ENCODE assay signal across 22 cellular contexts in the genomic region with DNA sequence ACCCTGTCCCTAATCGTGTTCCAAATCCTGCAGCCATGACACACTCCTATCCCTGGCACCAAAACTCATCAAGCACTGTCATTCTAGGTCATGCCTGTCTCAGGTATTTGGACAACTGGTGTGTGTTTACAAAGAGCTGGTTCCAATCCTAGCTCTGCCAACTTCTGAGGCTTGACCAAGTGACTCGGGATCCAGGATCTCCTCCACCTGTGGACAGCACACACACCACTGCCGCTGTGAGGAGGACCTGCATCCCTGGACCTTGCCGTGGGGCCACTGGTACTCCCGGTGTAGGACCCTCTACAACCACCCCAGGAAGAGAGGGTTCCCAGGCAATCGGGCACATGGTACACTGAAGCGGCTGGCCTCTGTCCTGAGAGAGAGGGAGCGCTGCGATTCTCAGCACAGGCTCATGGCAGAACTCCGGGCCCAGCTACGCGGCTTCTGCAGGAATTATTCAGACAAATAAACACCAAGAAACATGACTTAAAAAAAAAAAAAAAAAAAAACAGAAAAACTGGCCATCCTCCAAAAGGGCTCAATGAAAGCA. TPM values are rescaled to one million over a fixed set of nuclear protein-coding genes. Genes with fewer than 3 reads are reported as not detected.
DNase-seq lines count a peak whose midpoint lies in the region; ATAC-seq, FAIRE-seq and TF ChIP-seq lines count a peak whose summit lies in the region.
"Had no signal": no experiment of that assay in that cellular context is flagged by ENCODE, and none has a peak within 500 bp of the region (broad histone marks: within the 10 kb centered on the region; RNA-seq: fewer than 3 reads in every experiment).

No MANE protein-coding gene starts in this region.

- H3K27me3 ChIP-seq in GM12878 (replicated peaks in 1 of 2; ENCODE audit: control insufficient read depth in 2 of 2, insufficient read depth in 2 of 2, low read length in 1 of 2) (no peaks in the 10 kb centered on the region; a peak in 1 of 4 replicates), sigmoid colon (no peaks in the 10 kb centered on the region), brain microvascular endothelial cell (replicated peaks) (no peaks in the 10 kb centered on the region)
- H3K27me3 ChIP-seq: tibial artery had no signal

- no peak for TF ChIP-seq CTCF in GM12878 (IDR thresholded peaks at IDR 0.05 in 2 of 3, conservative IDR thresholded peaks at IDR 0.05 in 1 of 3; ENCODE audit: control insufficient read depth in 2 of 3, extremely low read depth in 1 of 3, insufficient read depth in 1 of 3, low read depth in 3 of 3, low read length in 3 of 3)
- no peak for TF ChIP-seq CTCF in sigmoid colon (IDR thresholded peaks at IDR 0.05)
- TF ChIP-seq CTCF in brain microvascular endothelial cell (IDR thresholded peaks at IDR 0.05; ENCODE audit: low read depth, low read length, missing control alignments), result no peak

- no peak for TF ChIP-seq RAD21 in GM12878 (IDR thresholded peaks at IDR 0.05; ENCODE audit: insufficient read depth, low read depth, low read length)

- H3K4me3 ChIP-seq in GM12878 (no peak overlapping the region), sigmoid colon (no peak overlapping the region), brain microvascular endothelial cell (ENCODE audit: low read depth, low read length) (no peak overlapping the region)
- H3K4me3 ChIP-seq: tibial artery had no signal

- CTCF ChIA-PET in GM12878 (lab: Yijun Ruan, JAX), result no interaction called here

- RAD21 ChIA-PET in GM12878 (lab: Charles Lee; ENCODE audit: unreplicated experiment), result interaction anchor here (0.7 kb wide), 1 partner anchor 73 kb away, joined by 4 read pairs; no protein-coding TSS in a partner anchor

- no peak for ATAC-seq in GM12878
- ATAC-seq in esophagus mucosa, result no peak
- ATAC-seq: activated CD4-positive, alpha-beta T cell treated with anti-CD3 and anti-CD28 coated beads for 36 hours; naive thymus-derived CD4-positive, alpha-beta T cell had no signal

- WGBS in GM12878 (ENCODE audit: insufficient coverage, insufficient replicate concordance, low lambda C conversion rate, missing lambda C conversion rate), result over 99% methylated on average over 12 of the region's 12 CpGs
- WGBS in sigmoid colon, 2 donors, result 82% methylated on average over 12 of the region's 12 CpGs

- FAIRE-seq in GM12878 (lab: Jason Lieb, UNC), result no peak

- H2AFZ ChIP-seq in GM12878 (ENCODE audit: control insufficient read depth, low read depth, low read length), result no peak overlapping the region

- POLR2A ChIA-PET in GM12878 (lab: Charles Lee), result no interaction called here

- H3K36me3 ChIP-seq in GM12878 (ENCODE audit: control insufficient read depth in 2 of 2, insufficient read depth in 2 of 2, low read length in 1 of 2), result peaks cover 12 to 35% of the 10 kb centered on the region in 2 experiments
- H3K36me3 ChIP-seq in sigmoid colon, result peaks cover 0 to 48% (median 12%) of the 10 kb centered on the region in 4 donors
- peaks cover 29% of the 10 kb centered on the region for H3K36me3 ChIP-seq in brain microvascular endothelial cell (replicated peaks)

- DNase-seq in EH (ENCODE audit: low read depth), result peak; percentile 44
- DNase-seq in GM12878 (ENCODE audit: low read depth, low spot score), result no peak
- peak; percentile 67 for DNase-seq in hepatic stellate cell (ENCODE audit: low spot score)
- no peak for DNase-seq in sigmoid colon
- DNase-seq in DMS153 (lab: John Stamatoyannopoulos, UW), result no peak
- no peak for DNase-seq in NCI-H2227 (lab: John Stamatoyannopoulos, UW; ENCODE audit: unreplicated experiment)
- DNase-seq in brain microvascular endothelial cell, result no peak
- DNase-seq: activated CD4-positive, alpha-beta T cell treated with anti-CD3 and anti-CD28 coated beads for 36 hours; cortex of kidney; DMS79 treated with DMSO at 0.1 percent for 48 hours; foreskin melanocyte; Kasumi-1; kidney glomerular epithelial cell; mesenchymal stem cell; naive thymus-derived CD4-positive, alpha-beta T cell; NCI-H1092; NCI-H2081; NCI-H510A; NK-92 treated with Interleukin-12 subunit alpha and Interleukin-12 subunit beta, amount 100 ng/mL, for 24 hours; stimulated activated naive CD4-positive, alpha-beta T cell had no signal

- no peaks in the 10 kb centered on the region for H4K20me1 ChIP-seq in GM12878 (ENCODE audit: control insufficient read depth, insufficient read depth)

- SMC1A ChIA-PET in GM12878 (lab: Charles Lee; ENCODE audit: uncharacterized antibody, unreplicated experiment), result no interaction called here

- BruUV-seq in GM12878 (replicated peaks; lab: Mats Ljungman, UMichigan), result TSS peak; percentile 36

- TF ChIP-seq EP300 in GM12878 (IDR thresholded peaks at IDR 0.05; ENCODE audit: borderline replicate concordance in 1 of 2, control insufficient read depth in 1 of 2, low read depth in 2 of 2, low read length in 2 of 2) (no peak), sigmoid colon (IDR thresholded peaks at IDR 0.05) (no peak)

- TF ChIP-seq POLR2A in GM12878 (IDR thresholded peaks at IDR 0.05; ENCODE audit: low read depth, low read length), result no peak
- no peak for TF ChIP-seq POLR2A in sigmoid colon (IDR thresholded peaks at IDR 0.05)

- H3K79me2 ChIP-seq in GM12878 (ENCODE audit: control insufficient read depth, insufficient read depth, low read length), result peaks cover 10% of the 10 kb centered on the region

- no peak overlapping the region for H3K4me2 ChIP-seq in GM12878 (ENCODE audit: control insufficient read depth, insufficient read depth)

- H3K9me3 ChIP-seq in GM12878 (replicated peaks; ENCODE audit: control insufficient read depth, insufficient read depth, low read length) (peaks cover 2% of the 10 kb centered on the region; the same call in 1 of the 3 replicates), sigmoid colon (no peaks in the 10 kb centered on the region)
- H3K9me3 ChIP-seq: tibial artery had no signal

- H3K4me1 ChIP-seq in GM12878 (ENCODE audit: control insufficient read depth, insufficient read depth, low read length), result peaks cover 22% of the 10 kb centered on the region
- peaks cover 0 to 46% (median 33%) of the 10 kb centered on the region in 4 donors for H3K4me1 ChIP-seq in sigmoid colon

- intact Hi-C loops in GM12878 (cut with micrococcal nuclease; ENCODE audit: unreplicated experiment) (no loop called here), sigmoid colon (cut with DNase I) (no loop called here)

- no peak overlapping the region for H3K9ac ChIP-seq in GM12878 (ENCODE audit: control insufficient read depth, insufficient read depth, low read length)

- in situ Hi-C loops in GM12878 (cut with MboI), result no loop called here
- in situ Hi-C loops in brain microvascular endothelial cell (cut with HindIII; ENCODE audit: low pct_ligation_motif_present, low sequenced_read_pairs), result no loop called here

- H3K27ac ChIP-seq in GM12878 (ENCODE audit: control insufficient read depth, insufficient read depth), result no peak overlapping the region
- peak overlapping the region in 3 of 4 donors; percentile 34 to 46 (median 44) for H3K27ac ChIP-seq in sigmoid colon
- no peak overlapping the region for H3K27ac ChIP-seq in brain microvascular endothelial cell

TF ChIP-seq in GM12878, 131 proteins besides CTCF, POLR2A, EP300 and RAD21 (continues in another document):
- TF ChIP-seq TCF3 (IDR thresholded peaks at IDR 0.05; ENCODE audit: borderline replicate concordance, insufficient read depth, low read depth, low read length) (no peak), SREBF2 (IDR thresholded peaks at IDR 0.05; ENCODE audit: low read length) (no peak), BMI1 (IDR thresholded peaks at IDR 0.05; ENCODE audit: borderline replicate concordance) (no peak), SP1 (IDR thresholded peaks at IDR 0.05; ENCODE audit: low read depth, low read length) (no peak), RFX5 (IDR thresholded peaks at IDR 0.05; ENCODE audit: low read depth, low read length) (no peak), RELA (IDR thresholded peaks at IDR 0.05; ENCODE audit: borderline replicate concordance, partially characterized antibody) (no peak), CBX3 (IDR thresholded peaks at IDR 0.05; ENCODE audit: borderline replicate concordance, low read depth) (no peak)
- TF ChIP-seq, protein P1, sequence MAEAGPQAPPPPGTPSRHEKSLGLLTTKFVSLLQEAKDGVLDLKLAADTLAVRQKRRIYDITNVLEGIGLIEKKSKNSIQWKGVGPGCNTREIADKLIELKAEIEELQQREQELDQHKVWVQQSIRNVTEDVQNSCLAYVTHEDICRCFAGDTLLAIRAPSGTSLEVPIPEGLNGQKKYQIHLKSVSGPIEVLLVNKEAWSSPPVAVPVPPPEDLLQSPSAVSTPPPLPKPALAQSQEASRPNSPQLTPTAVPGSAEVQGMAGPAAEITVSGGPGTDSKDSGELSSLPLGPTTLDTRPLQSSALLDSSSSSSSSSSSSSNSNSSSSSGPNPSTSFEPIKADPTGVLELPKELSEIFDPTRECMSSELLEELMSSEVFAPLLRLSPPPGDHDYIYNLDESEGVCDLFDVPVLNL (IDR thresholded peaks at IDR 0.05; ENCODE audit: low read depth, low read length), result no peak
- TF ChIP-seq, protein P2, sequence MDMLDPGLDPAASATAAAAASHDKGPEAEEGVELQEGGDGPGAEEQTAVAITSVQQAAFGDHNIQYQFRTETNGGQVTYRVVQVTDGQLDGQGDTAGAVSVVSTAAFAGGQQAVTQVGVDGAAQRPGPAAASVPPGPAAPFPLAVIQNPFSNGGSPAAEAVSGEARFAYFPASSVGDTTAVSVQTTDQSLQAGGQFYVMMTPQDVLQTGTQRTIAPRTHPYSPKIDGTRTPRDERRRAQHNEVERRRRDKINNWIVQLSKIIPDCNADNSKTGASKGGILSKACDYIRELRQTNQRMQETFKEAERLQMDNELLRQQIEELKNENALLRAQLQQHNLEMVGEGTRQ (IDR thresholded peaks at IDR 0.05; ENCODE audit: borderline replicate concordance, low read depth, low read length), result no peak

RNA-seq across cellular contexts. Expression of a gene that starts 20.4 kb away (rescaled TPM):
- total RNA-seq in GM12878 (2013; cell fraction: nucleolus; rRNA removed), result 9.0 and 12.3 TPM in 2 replicates
- 8.3 and 9.3 TPM in 2 replicates for total RNA-seq in GM12878 (2014; rRNA removed)
- 8.2 and 11.4 TPM in 2 replicates for total RNA-seq in GM12878 (2014; rRNA removed; fragmentation: Illumina TruSeq; extraction: Trizol)
- total RNA-seq in GM12878 (2021), result 58.4 and 61.1 TPM in 2 replicates
- 4.9 TPM for polyA plus RNA-seq in GM12878 (2011; ENCODE audit: low read depth)
- polyA plus RNA-seq in GM12878 (2011; rRNA removed), result 4.5 and 8.7 TPM in 2 replicates
- 10.8 and 17.2 TPM in 2 replicates for polyA plus RNA-seq in GM12878 (2011; cell fraction: cytosol; rRNA removed)
- polyA plus RNA-seq in GM12878 (2011; cell fraction: nucleus; rRNA removed), result 66.5 and 83.5 TPM in 2 replicates
- polyA plus RNA-seq in GM12878 (2012), result 19.8 and 21.5 TPM in 2 replicates
- 5.3 and 12.8 TPM in 2 replicates for polyA plus RNA-seq in GM12878 (2014; fragmentation: Illumina TruSeq; extraction: Trizol)
- polyA plus RNA-seq in GM12878 (2014; fragmentation: Nextera tagmentation; extraction: Ambion mirVana), result under 1 TPM; 0.16 to 0.88 TPM
- 27.5 and 34.4 TPM in 2 replicates for polyA plus RNA-seq in GM12878 (2014; rRNA removed)
- polyA plus RNA-seq in GM12878 (2016; fragmentation: Nextera tagmentation; extraction: Ambion mirVana), result 1 to 10 TPM; 6.5 to 7.4 TPM
- 7.2 and 18.0 TPM in 2 replicates for polyA minus RNA-seq in GM12878 (2011; rRNA and poly(A)+ RNA removed)
- polyA minus RNA-seq in GM12878 (2011; cell fraction: cytosol; rRNA and poly(A)+ RNA removed), result 14.8 and 19.0 TPM in 2 replicates
- 5.2 and 13.0 TPM in 2 replicates for polyA minus RNA-seq in GM12878 (2011; cell fraction: nucleus; rRNA and poly(A)+ RNA removed)
- 10 to 100 TPM; 12.5 to 20.8 (median 17.6) TPM for total RNA-seq in sigmoid colon
- polyA plus RNA-seq in sigmoid colon, result 10 to 100 TPM in 2 of 3 donors, 1 to 10 TPM in 1; 9.9 to 25.5 (median 15.0) TPM
- 27.5 TPM for total RNA-seq in esophagus mucosa

Comparison
In these comparisons a context has a peak if more than half of its experiments do, and no peak if none do; other contexts are left out.
1. DNase-seq: peak in EH (single experiment) and hepatic stellate cell (single experiment); none in GM12878 (single experiment), sigmoid colon (single experiment), DMS153 (single experiment), NCI-H2227 (single experiment) and brain microvascular endothelial cell (single experiment).
2. H3K27ac ChIP-seq: peak in sigmoid colon (3 of 4); none in GM12878 (single experiment) and brain microvascular endothelial cell (single experiment).